In the genomic region with DNA sequence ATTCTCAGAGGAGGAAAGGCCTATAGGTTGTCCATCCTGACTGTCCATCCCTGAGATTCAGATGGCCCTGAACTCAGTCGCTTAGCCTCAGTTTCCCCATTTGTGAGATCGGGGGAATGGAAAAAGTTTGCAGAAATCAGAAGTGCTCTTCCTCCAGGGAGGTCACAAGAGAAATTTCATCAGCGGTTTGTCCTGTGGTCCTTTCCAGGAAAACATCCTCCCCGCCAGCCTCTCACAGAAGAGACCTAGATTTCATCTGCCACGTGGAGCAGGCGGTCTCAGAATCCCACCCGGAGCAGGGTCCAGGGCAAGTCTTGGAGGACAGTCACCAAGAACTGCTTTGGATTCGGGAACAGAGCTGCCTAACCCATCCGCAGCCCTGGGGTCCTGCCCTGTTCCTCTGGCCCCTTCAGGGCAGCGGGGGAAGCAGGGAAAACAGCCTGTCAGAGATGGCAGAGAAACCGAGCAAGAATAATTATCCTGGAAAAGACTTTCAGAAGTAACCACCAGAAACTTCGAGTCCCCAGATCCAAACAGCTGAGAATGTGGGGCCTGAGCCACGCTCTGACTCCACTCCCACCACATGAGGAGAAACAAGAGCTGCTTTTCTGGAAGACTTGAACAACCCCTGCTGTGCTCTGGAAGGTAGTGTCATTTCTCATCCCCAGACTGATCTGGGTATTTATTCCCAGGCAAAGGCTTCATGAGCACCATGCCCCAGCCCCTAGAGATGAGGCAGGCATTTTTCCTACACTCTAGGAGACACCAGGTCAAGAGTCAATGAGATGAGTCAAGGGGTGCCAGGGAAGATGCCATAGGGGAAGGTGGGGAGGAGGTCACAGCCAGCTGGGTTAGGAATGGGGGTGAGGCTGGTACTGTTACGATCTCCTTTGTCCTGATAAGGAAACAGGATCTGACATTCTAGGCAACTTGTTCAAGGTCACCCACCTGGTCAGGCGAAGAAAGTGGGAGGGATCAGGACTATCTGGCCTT, we compare ENCODE assay signal across 14 cellular contexts. TPM values are rescaled to one million over a fixed set of nuclear protein-coding genes. Genes with fewer than 3 reads are reported as not detected.
A peak's percentile ranks its signal among the peaks of the same experiment; 100 is the strongest.
DNase-seq lines count a peak whose midpoint lies in the region; ATAC-seq, FAIRE-seq and TF ChIP-seq lines count a peak whose summit lies in the region.
"Had no signal": no experiment of that assay in that cellular context is flagged by ENCODE, and none has a peak within 500 bp of the region (broad histone marks: within the 10 kb centered on the region; RNA-seq: fewer than 3 reads in every experiment).

No MANE protein-coding gene starts in this region.

- H3K9me3 ChIP-seq in ascending aorta, result no peaks in the 10 kb centered on the region
- H3K9me3 ChIP-seq in thoracic aorta, result no peaks in the 10 kb centered on the region
- no peaks in the 10 kb centered on the region for H3K9me3 ChIP-seq in small intestine (ENCODE audit: control insufficient read depth, low read depth)
- H3K9me3 ChIP-seq: prostate gland had no signal

- ATAC-seq in thoracic aorta (ENCODE audit: insufficient number of reproducible peaks, low FRiP score, low read depth) (no peak), HG03469 (IDR thresholded peaks at IDR 0.05; ENCODE audit: unreplicated experiment) (no peak), GM21786 (IDR thresholded peaks at IDR 0.05; ENCODE audit: unreplicated experiment) (no peak)
- ATAC-seq: effector memory CD8-positive, alpha-beta T cell; K562 had no signal

- H3K36me3 ChIP-seq in ascending aorta (no peaks in the 10 kb centered on the region), thoracic aorta (no peaks in the 10 kb centered on the region), small intestine (ENCODE audit: control insufficient read depth in 2 of 2, insufficient read depth in 2 of 2, low read length in 2 of 2) (no peaks in the 10 kb centered on the region)
- H3K36me3 ChIP-seq: prostate gland had no signal

- H3K4me1 ChIP-seq in ascending aorta, result peaks cover 12 to 56% of the 10 kb centered on the region in 2 donors
- H3K4me1 ChIP-seq in thoracic aorta (ENCODE audit: control insufficient read depth in 1 of 2, low read depth in 2 of 2), result peaks cover 52 to 71% of the 10 kb centered on the region in 2 donors
- H3K4me1 ChIP-seq in small intestine (ENCODE audit: control insufficient read depth in 2 of 2, insufficient read depth in 1 of 2, low read depth in 1 of 2, low read length in 1 of 2), result peaks cover 0 to 5% of the 10 kb centered on the region in 2 donors
- H3K4me1 ChIP-seq: prostate gland had no signal

- peaks cover 67% of the 10 kb centered on the region for H3K4me1 Mint-ChIP-seq in mesothelial cell of epicardium

- H3K27me3 ChIP-seq in ascending aorta, result no peaks in the 10 kb centered on the region
- no peaks in the 10 kb centered on the region for H3K27me3 ChIP-seq in thoracic aorta (replicated peaks; ENCODE audit: insufficient read depth)
- H3K27me3 ChIP-seq in small intestine (ENCODE audit: control insufficient read depth in 2 of 2, insufficient read depth in 2 of 2, low read length in 2 of 2), result no peaks in the 10 kb centered on the region

- peak overlapping the region; percentile 97 for H3K27ac Mint-ChIP-seq in mesothelial cell of epicardium
- H3K27ac Mint-ChIP-seq: activated naive CD4-positive, alpha-beta T cell treated with anti-CD3 and anti-CD28 coated beads for 36 hours; effector memory CD8-positive, alpha-beta T cell had no signal

- intact Hi-C loops in ascending aorta (cut with DNase I), result loop anchor here (2.0 to 5.0 kb wide), 9 partner anchors 46 to 234 kb away; no protein-coding TSS in a partner anchor

- H3K27ac ChIP-seq in ascending aorta (peak overlapping the region; percentile 85 to 88), thoracic aorta (peak overlapping the region; percentile 83 to 91), small intestine (ENCODE audit: low read depth in 1 of 2, low read length in 1 of 2) (no peak overlapping the region)
- H3K27ac ChIP-seq: prostate gland had no signal

- H3K36me3 Mint-ChIP-seq in mesothelial cell of epicardium, result peaks cover 4% of the 10 kb centered on the region

- H3K27me3 Mint-ChIP-seq in mesothelial cell of epicardium (ENCODE audit: low read depth), result no peaks in the 10 kb centered on the region

- DNase-seq in HTR-8/SVneo (ENCODE audit: insufficient read length, low spot score), result no peak
- DNase-seq in ascending aorta (ENCODE audit: low spot score in 2 of 2), result no peak
- no peak for DNase-seq in mesothelial cell of epicardium (ENCODE audit: low spot score in 2 of 2, unreplicated experiment in 2 of 2)
- no peak for DNase-seq in thoracic aorta (ENCODE audit: low spot score)
- DNase-seq in NCI-H187 (lab: John Stamatoyannopoulos, UW), result no peak
- no peak for DNase-seq in small intestine
- DNase-seq: activated naive CD4-positive, alpha-beta T cell treated with anti-CD3 and anti-CD28 coated beads for 36 hours; DMS 273 treated with DMSO at 0.1 percent for 48 hours; effector memory CD8-positive, alpha-beta T cell; NCI-H226 had no signal

- peak overlapping the region; percentile 79 for H3K4me3 Mint-ChIP-seq in mesothelial cell of epicardium
- H3K4me3 Mint-ChIP-seq: activated naive CD4-positive, alpha-beta T cell treated with anti-CD3 and anti-CD28 coated beads for 36 hours; effector memory CD8-positive, alpha-beta T cell had no signal

- H3K4me3 ChIP-seq in ascending aorta (peak overlapping the region in 1 of 2 donors; percentile 82), thoracic aorta (peak overlapping the region; percentile 92), small intestine (ENCODE audit: low read depth in 1 of 2, low read length in 2 of 2) (no peak overlapping the region)
- H3K4me3 ChIP-seq: K562 had no signal

- H3K9me3 Mint-ChIP-seq in mesothelial cell of epicardium, result peaks cover 5% of the 10 kb centered on the region
- H3K9me3 Mint-ChIP-seq: activated naive CD4-positive, alpha-beta T cell treated with anti-CD3 and anti-CD28 coated beads for 36 hours had no signal

- WGBS in small intestine, 3 donors, result 67 to 74% (median 73%) methylated on average over 15 of the region's 15 CpGs

- peak; percentile 46 for FAIRE-seq in HTR-8/SVneo (lab: Jason Lieb, UNC)
- no peak for FAIRE-seq in small intestine (lab: Jason Lieb, UNC)
- FAIRE-seq: K562 had no signal

- TF ChIP-seq CTCF in ascending aorta (IDR thresholded peaks at IDR 0.05), result no peak
- no peak for TF ChIP-seq CTCF in mesothelial cell of epicardium (IDR thresholded peaks at IDR 0.05; ENCODE audit: unreplicated experiment)
- no peak for TF ChIP-seq CTCF in thoracic aorta (IDR thresholded peaks at IDR 0.05)

RNA-seq across cellular contexts. Expression of a gene that starts 1.1 kb away (rescaled TPM):
- total RNA-seq in ascending aorta, result 89.8 TPM
- 427 to 461 TPM (median 452 TPM) in 3 replicates for total RNA-seq in mesothelial cell of epicardium
- total RNA-seq in thoracic aorta, result 100 to 1,000 TPM; 138 to 151 TPM
- 10 to 100 TPM; 17.2 to 29.7 (median 24.9) TPM for polyA plus RNA-seq in small intestine
- polyA plus RNA-seq: K562 had no signal

Comparison
In these comparisons a context has a peak if more than half of its experiments do, and no peak if none do; other contexts are left out.
1. H3K27ac ChIP-seq: peak in ascending aorta (2 of 2) and thoracic aorta (2 of 2); none in small intestine (0 of 2).